12 cellular contexts compared by ENCODE assay signal in genomic region chr4:86356425-86356824, GRCh38.
"Had no signal": no experiment of that assay in that cellular context is flagged by ENCODE, and none has a peak within 500 bp of the region (broad histone marks: within the 10 kb centered on the region; RNA-seq: fewer than 3 reads in every experiment).

No MANE protein-coding gene starts in this region.

- H3K4me3 Mint-ChIP-seq: activated naive CD8-positive, alpha-beta T cell; activated T-cell treated with anti-CD3 and anti-CD28 coated beads, Interleukin-2, amount 50 U/mL, for 24 hours; nephron progenitor cell; T-helper 2 cell treated with Interferon-gamma antibody and Interleukin-4, amounts not matched to agents 5 μg/mL and 100 μg/mL, for 36 hours had no signal

- H3K9me3 Mint-ChIP-seq: activated T-cell treated with anti-CD3 and anti-CD28 coated beads, Interleukin-2, amount 50 U/mL, for 24 hours; nephron progenitor cell; T-helper 2 cell treated with Interferon-gamma antibody and Interleukin-4, amounts not matched to agents 5 μg/mL and 100 μg/mL, for 36 hours had no signal

- H3K27ac ChIP-seq: gastrocnemius medialis, left ventricle myocardium inferior, transverse colon had no signal

- ATAC-seq: gastrocnemius medialis had no signal

- H3K27me3 ChIP-seq: gastrocnemius medialis, transverse colon had no signal

- H3K4me3 ChIP-seq: gastrocnemius medialis, left ventricle myocardium inferior, transverse colon had no signal

- H3K27ac Mint-ChIP-seq: activated naive CD8-positive, alpha-beta T cell; activated T-cell treated with anti-CD3 and anti-CD28 coated beads, Interleukin-2, amount 50 U/mL, for 24 hours; nephron progenitor cell; T-helper 2 cell treated with Interferon-gamma antibody and Interleukin-4, amounts not matched to agents 5 μg/mL and 100 μg/mL, for 36 hours had no signal

- H3K36me3 Mint-ChIP-seq: activated naive CD8-positive, alpha-beta T cell had no signal

- DNase-seq: activated CD4-positive, alpha-beta T cell treated with anti-CD3 and anti-CD28 coated beads, Interleukin-2, amount 50 U/mL, for 4 hours; activated gamma-delta T cell; activated T-cell treated with anti-CD3 and anti-CD28 coated beads, Interleukin-2, amount 50 U/mL, for 24 hours; effector CD8-positive, alpha-beta T cell; gastrocnemius medialis; left ventricle myocardium inferior; mesendoderm; nephron progenitor cell; stimulated activated CD4-positive, alpha-beta T cell treated with anti-CD3 and anti-CD28 coated beads, Interleukin-15, amount 100 ng/mL, for 24 hours; transverse colon had no signal
